ENCODE assay signal across 1 cellular context in genomic region chr13:25281937-25282332, GRCh38.
TF ChIP-seq lines count a peak whose summit lies in the region.

No MANE protein-coding gene starts in this region.

TF ChIP-seq in GM23338, 12 proteins besides CTCF, POLR2A, EP300 and RAD21 (continued from another document):
- TF ChIP-seq ZNF462 (CRISPR knock-in tag; IDR thresholded peaks at IDR 0.05): no peak
- TF ChIP-seq ETS1 (IDR thresholded peaks at IDR 0.05): no peak
- no peak for TF ChIP-seq STAT1 (IDR thresholded peaks at IDR 0.05; ENCODE audit: unreplicated experiment)
- TF ChIP-seq EZH2phosphoT487 (IDR thresholded peaks at IDR 0.05; ENCODE audit: unreplicated experiment): no peak
- TF ChIP-seq EZH2 (IDR thresholded peaks at IDR 0.05; ENCODE audit: low read depth, unreplicated experiment): no peak
- no peak for TF ChIP-seq CREB1 (CRISPR knock-in tag; IDR thresholded peaks at IDR 0.05; ENCODE audit: low read depth)
- TF ChIP-seq NANOG (IDR thresholded peaks at IDR 0.05; ENCODE audit: borderline replicate concordance): no peak
